In the genomic region with DNA sequence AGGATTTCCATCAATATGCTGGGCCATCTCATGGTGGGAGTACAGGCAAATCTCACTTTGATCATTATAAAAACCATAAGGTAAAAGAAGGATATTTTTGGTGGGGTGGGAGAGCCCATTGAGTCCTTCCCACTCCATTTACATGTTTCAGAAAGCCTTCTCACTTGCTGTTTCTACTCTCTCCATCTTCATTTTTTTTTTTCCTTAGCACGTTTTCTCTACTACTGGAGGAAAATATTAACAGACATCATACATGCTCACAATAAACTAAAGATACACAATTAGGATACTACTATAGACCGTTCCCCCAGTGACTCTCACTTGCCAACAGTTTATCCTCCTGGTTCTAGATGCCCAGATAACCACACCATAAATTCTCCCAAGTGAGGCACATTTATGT, we compare ENCODE assay signal across 9 cellular contexts. TPM values are rescaled to one million over a fixed set of nuclear protein-coding genes. Genes with fewer than 3 reads are reported as not detected.
DNase-seq lines count a peak whose midpoint lies in the region; ATAC-seq and TF ChIP-seq lines count a peak whose summit lies in the region.
"Had no signal": no experiment of that assay in that cellular context is flagged by ENCODE, and none has a peak within 500 bp of the region (broad histone marks: within the 10 kb centered on the region; RNA-seq: fewer than 3 reads in every experiment).

No MANE protein-coding gene starts in this region.

- H3K36me3 ChIP-seq in DND-41 (ENCODE audit: insufficient read depth, low read length) (peaks cover 12% of the 10 kb centered on the region), KMS-11 (ENCODE audit: insufficient read depth) (no peaks in the 10 kb centered on the region), mammary epithelial cell (ENCODE audit: insufficient read depth, low read length) (no peaks in the 10 kb centered on the region), osteoblast (ENCODE audit: insufficient read depth, low read length) (peaks cover 7% of the 10 kb centered on the region)

- CTCF ChIA-PET in mammary epithelial cell (lab: Charles Lee; ENCODE audit: low non-redundant PET): no interaction called here

- H4K20me1 ChIP-seq in DND-41 (ENCODE audit: insufficient read depth, low read length) (peaks cover 25% of the 10 kb centered on the region), KMS-11 (ENCODE audit: insufficient read depth) (no peaks in the 10 kb centered on the region), mammary epithelial cell (ENCODE audit: insufficient read depth, low read length) (no peaks in the 10 kb centered on the region), osteoblast (ENCODE audit: insufficient read depth, low read length) (peaks cover 9% of the 10 kb centered on the region)

- H3K4me3 ChIP-seq in DND-41 (ENCODE audit: low read depth in 1 of 2, low read length in 2 of 2) (no peak overlapping the region), KMS-11 (IDR thresholded peaks at IDR 0.05; ENCODE audit: insufficient read depth, low read depth, low read length) (no peak overlapping the region), mammary epithelial cell (replicated peaks in 1 of 3; ENCODE audit: insufficient read depth in 1 of 3, low read depth in 2 of 3, low read length in 3 of 3) (no peak overlapping the region), osteoblast (ENCODE audit: insufficient read depth, low read length) (no peak overlapping the region)
- H3K4me3 ChIP-seq: coronary artery had no signal

- H2AFZ ChIP-seq in DND-41 (ENCODE audit: low read depth, low read length) (no peak overlapping the region), KMS-11 (ENCODE audit: low read depth) (no peak overlapping the region), mammary epithelial cell (ENCODE audit: low read depth, low read length) (no peak overlapping the region), osteoblast (ENCODE audit: low read length) (no peak overlapping the region)

- dilution Hi-C loops in mammary epithelial cell (cut with HindIII; ENCODE audit: low sequenced_read_pairs): no loop called here

- ATAC-seq in DND-41 (ENCODE audit: insufficient read depth, low read depth): no peak
- ATAC-seq in HG03457 (IDR thresholded peaks at IDR 0.05; ENCODE audit: unreplicated experiment): no peak

- H3K9me3 ChIP-seq in DND-41 (ENCODE audit: insufficient read depth, low read length, severe bottlenecking) (no peaks in the 10 kb centered on the region), mammary epithelial cell (replicated peaks; ENCODE audit: insufficient read depth, low read length) (no peaks in the 10 kb centered on the region), osteoblast (ENCODE audit: low read depth, low read length) (no peaks in the 10 kb centered on the region)

- in situ Hi-C loops in mammary epithelial cell (cut with MboI; ENCODE audit: low sequenced_read_pairs in 2 of 2): no loop called here

- H3K4me1 ChIP-seq in DND-41 (ENCODE audit: insufficient read depth, low read length) (peaks cover 36% of the 10 kb centered on the region), KMS-11 (ENCODE audit: low read depth, poor library complexity, severe bottlenecking) (peaks cover 30% of the 10 kb centered on the region), mammary epithelial cell (ENCODE audit: insufficient read depth, low read length) (peaks cover 24% of the 10 kb centered on the region), osteoblast (ENCODE audit: insufficient read depth, low read length) (peaks cover 24% of the 10 kb centered on the region)

- BruUV-seq in mammary epithelial cell (replicated peaks; lab: Mats Ljungman, UMichigan): TSS peak; percentile 16

- WGBS in mammary epithelial cell (ENCODE audit: low coverage, missing lambda C conversion rate): 96% methylated on average over 2 of the region's 2 CpGs

- intact Hi-C loops in mammary epithelial cell (cut with micrococcal nuclease): no loop called here

- H3K4me2 ChIP-seq in DND-41 (ENCODE audit: insufficient read depth, low read length) (peak overlapping the region; percentile 80; the same call in 1 of the 2 replicates), KMS-11 (peak overlapping the region; percentile 88; the same call in 1 of the 2 replicates), mammary epithelial cell (ENCODE audit: insufficient read depth, low read depth, low read length) (no peak overlapping the region), osteoblast (ENCODE audit: insufficient read depth, low read length) (no peak overlapping the region)

- TF ChIP-seq CTCF in DND-41 (IDR thresholded peaks at IDR 0.05; ENCODE audit: borderline replicate concordance, extremely low read depth, low read length, poor library complexity, severe bottlenecking): no peak
- TF ChIP-seq CTCF in KMS-11 (conservative IDR thresholded peaks at IDR 0.05; ENCODE audit: low read depth, low read length): no peak
- no peak for TF ChIP-seq CTCF in mammary epithelial cell (conservative IDR thresholded peaks at IDR 0.05 in 1 of 2, IDR thresholded peaks at IDR 0.05 in 1 of 2; ENCODE audit: extremely low read depth in 1 of 2, insufficient read depth in 1 of 2, low read depth in 1 of 2, low read length in 2 of 2)
- no peak for TF ChIP-seq CTCF in osteoblast (IDR thresholded peaks at IDR 0.05; ENCODE audit: extremely low read depth, low read depth, low read length)

- H3K27me3 ChIP-seq in DND-41 (ENCODE audit: insufficient read depth, low read length, poor library complexity) (no peaks in the 10 kb centered on the region), KMS-11 (ENCODE audit: insufficient read depth, low read depth) (no peaks in the 10 kb centered on the region), mammary epithelial cell (ENCODE audit: insufficient read depth, low read length) (no peaks in the 10 kb centered on the region), osteoblast (ENCODE audit: insufficient read depth, low read length) (no peaks in the 10 kb centered on the region)

- H3K9ac ChIP-seq in DND-41 (ENCODE audit: low read depth, low read length) (no peak overlapping the region), KMS-11 (no peak overlapping the region), mammary epithelial cell (ENCODE audit: insufficient read depth, low read length) (no peak overlapping the region)

- H3K27ac ChIP-seq in DND-41 (ENCODE audit: low read length) (no peak overlapping the region), KMS-11 (no peak overlapping the region; the same call in 1 of the 2 replicates), mammary epithelial cell (ENCODE audit: insufficient read depth, low read depth, low read length) (no peak overlapping the region), osteoblast (ENCODE audit: low read depth, low read length) (no peak overlapping the region)

- DNase-seq in DND-41: no peak
- DNase-seq in mammary epithelial cell: no peak
- DNase-seq in osteoblast (ENCODE audit: insufficient read length, low spot score, missing footprints): peak; percentile 15
- no peak for DNase-seq in ecto neural progenitor cell (ENCODE audit: low spot score)
- no peak for DNase-seq in SW 1271 (lab: John Stamatoyannopoulos, UW)
- DNase-seq: foreskin melanocyte had no signal

- H3K79me2 ChIP-seq in DND-41 (ENCODE audit: insufficient read depth, low read length) (peaks cover 51% of the 10 kb centered on the region), KMS-11 (ENCODE audit: insufficient read depth, low read depth) (peaks cover 32% of the 10 kb centered on the region), mammary epithelial cell (ENCODE audit: insufficient read depth, low read length) (peaks cover 41% of the 10 kb centered on the region), osteoblast (ENCODE audit: insufficient read depth, low read length) (peaks cover 36% of the 10 kb centered on the region)

RNA-seq across cellular contexts. Expression of a gene that starts 1.8 kb away (rescaled TPM):
- total RNA-seq in mammary epithelial cell: 10 to 100 TPM; 12.8 to 33.2 TPM
- polyA plus RNA-seq in mammary epithelial cell: 13.7 TPM
- 4.7 TPM for polyA minus RNA-seq in mammary epithelial cell
- total RNA-seq in osteoblast: 18.1 and 18.6 TPM in 2 replicates

RNA-seq across cellular contexts. Expression of a gene that starts 37.4 kb away (rescaled TPM):
- total RNA-seq in mammary epithelial cell: 10 to 100 TPM; 55.0 to 75.9 TPM
- 24.6 TPM for polyA plus RNA-seq in mammary epithelial cell
- 47.1 TPM for polyA minus RNA-seq in mammary epithelial cell
- 63.9 and 69.5 TPM in 2 replicates for total RNA-seq in osteoblast

RNA-seq across cellular contexts. Expression of a gene that starts 49.1 kb away (rescaled TPM):
- 100 to 1,000 TPM in 1 of 2 donors, 10 to 100 TPM in 1; 22.2 to 113 TPM for total RNA-seq in mammary epithelial cell
- polyA plus RNA-seq in mammary epithelial cell: 9.9 TPM
- polyA minus RNA-seq in mammary epithelial cell: 166 TPM
- total RNA-seq in osteoblast: 25.0 and 25.7 TPM in 2 replicates

Comparison
In these comparisons a context has a peak if more than half of its experiments do, and no peak if none do; other contexts are left out.
1. H3K4me2 ChIP-seq: peak in DND-41 (single experiment) and KMS-11 (single experiment); none in mammary epithelial cell (single experiment) and osteoblast (single experiment).